6 cellular contexts compared by ENCODE assay signal in the genomic region with DNA sequence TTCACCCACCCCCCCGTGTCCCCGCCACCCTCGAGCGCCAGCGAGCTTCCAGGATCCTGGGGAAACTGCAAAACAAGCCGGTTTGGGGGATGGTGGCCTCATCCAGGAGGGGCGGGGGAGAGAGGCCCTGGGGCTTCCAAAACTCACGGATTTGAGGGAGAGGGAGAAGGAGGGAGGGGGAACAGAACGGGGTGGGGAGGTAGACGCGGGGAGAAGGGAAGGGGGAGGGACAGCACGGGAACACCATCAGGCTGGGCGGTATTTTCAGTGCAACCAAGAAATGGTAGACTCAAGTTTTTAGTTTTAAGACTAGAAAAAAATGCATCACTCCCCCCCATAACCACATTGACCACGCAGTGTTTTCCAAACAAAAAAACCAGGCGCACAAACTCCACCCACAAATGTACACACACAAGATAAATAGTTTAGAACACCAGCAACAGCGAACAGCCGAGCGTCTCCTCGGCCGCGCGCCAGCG. TPM values are rescaled to one million over a fixed set of nuclear protein-coding genes. Genes with fewer than 3 reads are reported as not detected.
DNase-seq lines count a peak whose midpoint lies in the region; ATAC-seq, FAIRE-seq and TF ChIP-seq lines count a peak whose summit lies in the region.

No MANE protein-coding gene starts in this region.

- H3K9me3 Mint-ChIP-seq in activated CD8-positive, alpha-beta T cell treated with anti-CD3 and anti-CD28 coated beads for 36 hours: no peaks in the 10 kb centered on the region
- no peaks in the 10 kb centered on the region for H3K9me3 Mint-ChIP-seq in memory B cell

- no peaks in the 10 kb centered on the region for H3K36me3 Mint-ChIP-seq in activated CD8-positive, alpha-beta T cell treated with anti-CD3 and anti-CD28 coated beads for 36 hours (ENCODE audit: low read depth)
- no peaks in the 10 kb centered on the region for H3K36me3 Mint-ChIP-seq in memory B cell

- H3K4me3 Mint-ChIP-seq in activated CD8-positive, alpha-beta T cell treated with anti-CD3 and anti-CD28 coated beads for 36 hours: peak overlapping the region; percentile 73
- H3K4me3 Mint-ChIP-seq in memory B cell: peak overlapping the region; percentile 71

- intact Hi-C loops in activated CD8-positive, alpha-beta T cell treated with anti-CD3 and anti-CD28 coated beads for 36 hours (cut with micrococcal nuclease): loop anchor here (10.0 kb wide), 1 partner anchor 224 kb away; no protein-coding TSS in a partner anchor

- ATAC-seq in activated CD8-positive, alpha-beta T cell treated with anti-CD3 and anti-CD28 coated beads for 36 hours: no peak
- no peak for ATAC-seq in memory B cell (ENCODE audit: low read depth)

- peak; percentile 43 for FAIRE-seq in GM12891 (lab: Jason Lieb, UNC)

- POLR2A ChIA-PET in activated CD8-positive, alpha-beta T cell treated with anti-CD3 and anti-CD28 coated beads for 36 hours (lab: Charles Lee): no interaction called here

- peaks cover 11% of the 10 kb centered on the region for H3K4me1 Mint-ChIP-seq in activated CD8-positive, alpha-beta T cell treated with anti-CD3 and anti-CD28 coated beads for 36 hours (ENCODE audit: low read depth)
- peaks cover 13% of the 10 kb centered on the region for H3K4me1 Mint-ChIP-seq in memory B cell

- H3K27me3 Mint-ChIP-seq in activated CD8-positive, alpha-beta T cell treated with anti-CD3 and anti-CD28 coated beads for 36 hours: peaks cover 27% of the 10 kb centered on the region
- peaks cover 12% of the 10 kb centered on the region for H3K27me3 Mint-ChIP-seq in memory B cell

- no peak for TF ChIP-seq POLR2A in GM12891 (IDR thresholded peaks at IDR 0.05; ENCODE audit: low read depth, low read length)

- TF ChIP-seq CTCF in activated CD8-positive, alpha-beta T cell treated with anti-CD3 and anti-CD28 coated beads for 36 hours (IDR thresholded peaks at IDR 0.05): no peak

- DNase-seq in GM12891 (ENCODE audit: insufficient read length, low spot score) (no peak), memory B cell (ENCODE audit: low spot score in 2 of 2) (no peak), germinal center (ENCODE audit: low spot score) (no peak), DMS153 treated with DMSO at 0.1 percent for 48 hours (lab: John Stamatoyannopoulos, UW; ENCODE audit: unreplicated experiment) (no peak), mucosa of gallbladder (ENCODE audit: low spot score) (no peak)
- no peak for DNase-seq in activated CD8-positive, alpha-beta T cell treated with anti-CD3 and anti-CD28 coated beads for 36 hours

- H3K27ac Mint-ChIP-seq in activated CD8-positive, alpha-beta T cell treated with anti-CD3 and anti-CD28 coated beads for 36 hours: peak overlapping the region; percentile 54
- H3K27ac Mint-ChIP-seq in memory B cell: peak overlapping the region; percentile 45

- CTCF ChIA-PET in activated CD8-positive, alpha-beta T cell treated with anti-CD3 and anti-CD28 coated beads for 36 hours (lab: Charles Lee): no interaction called here

TF ChIP-seq in GM12891, 5 proteins besides CTCF, POLR2A, EP300 and RAD21:
- no peak for TF ChIP-seq TAF1 (IDR thresholded peaks at IDR 0.05; ENCODE audit: low read depth, low read length)
- no peak for TF ChIP-seq POLR2AphosphoS5 (IDR thresholded peaks at IDR 0.05; ENCODE audit: low read depth, low read length)
- no peak for TF ChIP-seq POU2F2 (IDR thresholded peaks at IDR 0.05; ENCODE audit: low read depth, low read length)
- TF ChIP-seq SPI1 (IDR thresholded peaks at IDR 0.05; ENCODE audit: low read depth, low read length): no peak
- no peak for TF ChIP-seq PAX5 (IDR thresholded peaks at IDR 0.05; ENCODE audit: insufficient read depth, low read length, severe bottlenecking)

RNA-seq across cellular contexts. Expression of gene NRARP, which starts 1.4 kb away (rescaled TPM):
- polyA plus RNA-seq in GM12891 (2012; ENCODE audit: low read depth, missing spikeins): 3.0 TPM
- 1 to 10 TPM; 3.3 to 4.4 TPM for total RNA-seq in activated CD8-positive, alpha-beta T cell treated with anti-CD3 and anti-CD28 coated beads for 36 hours
- total RNA-seq in mucosa of gallbladder: 124 TPM

RNA-seq across cellular contexts. Expression of gene TOR4A, which starts 23.1 kb away (rescaled TPM):
- 5.2 TPM for polyA plus RNA-seq in GM12891 (2012; ENCODE audit: low read depth, missing spikeins)
- total RNA-seq in activated CD8-positive, alpha-beta T cell treated with anti-CD3 and anti-CD28 coated beads for 36 hours: 1 to 10 TPM; 2.9 to 3.0 TPM
- total RNA-seq in mucosa of gallbladder: 61.6 TPM

RNA-seq across cellular contexts. Expression of gene NELFB, which starts 45.5 kb away (rescaled TPM):
- 30.7 TPM for polyA plus RNA-seq in GM12891 (2012; ENCODE audit: low read depth, missing spikeins)
- total RNA-seq in activated CD8-positive, alpha-beta T cell treated with anti-CD3 and anti-CD28 coated beads for 36 hours: 10 to 100 TPM; 50.9 to 54.3 TPM
- 61.2 TPM for total RNA-seq in mucosa of gallbladder

RNA-seq across cellular contexts. Expression of gene STPG3, which starts 49.6 kb away (rescaled TPM):
- 0.28 TPM for polyA plus RNA-seq in GM12891 (2012; ENCODE audit: low read depth, missing spikeins)
- total RNA-seq in activated CD8-positive, alpha-beta T cell treated with anti-CD3 and anti-CD28 coated beads for 36 hours: not detected
- not detected for total RNA-seq in mucosa of gallbladder

RNA-seq across cellular contexts. Expression of gene TUBB4B, which starts 59.6 kb away (rescaled TPM):
- 199 TPM for polyA plus RNA-seq in GM12891 (2012; ENCODE audit: low read depth, missing spikeins)
- total RNA-seq in activated CD8-positive, alpha-beta T cell treated with anti-CD3 and anti-CD28 coated beads for 36 hours: 100 to 1,000 TPM; 228 to 230 TPM
- 296 TPM for total RNA-seq in mucosa of gallbladder

Comparison
In these comparisons a context has a peak if more than half of its experiments do, and no peak if none do; other contexts are left out.
1. RNA of gene NRARP, which starts 1.4 kb away (total RNA-seq): 124 TPM in mucosa of gallbladder (single experiment); 3.3 to 4.4 TPM in activated CD8-positive, alpha-beta T cell treated with anti-CD3 and anti-CD28 coated beads for 36 hours; every median in the first group is over 10 times any median in the second.
2. RNA of gene TOR4A, which starts 23.1 kb away (total RNA-seq): 61.6 TPM in mucosa of gallbladder (single experiment); 2.9 to 3.0 TPM in activated CD8-positive, alpha-beta T cell treated with anti-CD3 and anti-CD28 coated beads for 36 hours; every median in the first group is over 10 times any median in the second.